Comparison of ENCODE assay signal across 34 cellular contexts in the genomic region with DNA sequence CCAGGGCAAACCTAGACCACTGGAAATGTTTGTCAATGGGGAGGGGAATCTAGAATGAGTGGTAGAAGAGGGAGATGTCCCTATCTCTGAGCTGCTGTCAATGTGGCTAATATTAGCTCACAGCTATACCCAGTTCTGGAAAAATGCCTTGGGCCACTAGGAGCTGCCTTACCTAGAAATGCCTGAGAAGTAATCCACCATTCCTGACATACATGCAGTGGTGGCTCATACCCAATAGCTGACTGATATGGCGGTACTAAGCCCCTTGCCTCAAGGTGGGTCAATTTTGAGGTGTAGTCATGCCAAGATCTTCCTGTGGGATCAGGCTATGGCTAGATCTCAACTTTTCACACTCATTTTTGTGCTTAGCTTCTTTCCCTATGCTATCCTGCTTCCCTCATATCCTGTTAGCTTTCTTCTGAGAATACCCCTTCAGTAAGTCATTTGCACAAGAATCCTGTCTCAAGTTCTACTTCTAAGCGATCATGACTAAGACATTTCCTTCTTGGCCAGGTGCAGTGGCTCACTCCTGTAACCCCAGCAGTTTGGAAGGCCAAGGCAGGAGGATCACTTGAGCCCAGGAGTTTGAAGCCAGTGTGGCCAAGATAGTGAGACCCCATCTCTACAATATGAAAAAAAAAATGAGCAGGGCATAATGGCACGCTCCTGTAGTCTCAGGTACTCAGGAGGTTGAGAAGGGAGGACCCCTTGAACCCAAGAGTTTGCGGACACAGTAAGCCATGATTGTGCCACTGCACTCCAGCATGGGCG.
"Had no signal": no experiment of that assay in that cellular context is flagged by ENCODE, and none has a peak within 500 bp of the region (broad histone marks: within the 10 kb centered on the region; RNA-seq: fewer than 3 reads in every experiment).

No MANE protein-coding gene starts in this region.

- FAIRE-seq: endometrium, endothelial cell of umbilical vein had no signal

- H3K9me3 ChIP-seq: colonic mucosa had no signal

- H3K27ac Mint-ChIP-seq: activated CD4-positive, alpha-beta memory T cell treated with anti-CD3 and anti-CD28 coated beads, Interleukin-2, amount 10 ng/mL, durations not matched to agents 7 days and 5 days; activated CD4-positive, alpha-beta T cell treated with anti-CD3 and anti-CD28 coated beads for 36 hours; activated CD4-positive, alpha-beta T cell treated with anti-CD3 and anti-CD28 coated beads, Interleukin-2, amount 10 ng/mL, durations not matched to agents 24 days and 14 days; activated naive CD8-positive, alpha-beta T cell; activated T-cell treated with anti-CD3 and anti-CD28 coated beads, Interleukin-2, amount 50 U/mL, for 24 hours; activated T-helper 17 cell treated with anti-CD3 and anti-CD28 coated beads, Interleukin-2, amount 50 U/mL, for 72 hours; T-helper 17 cell; T-helper 2 cell treated with Interferon-gamma antibody and Interleukin-4, amounts not matched to agents 5 μg/mL and 100 μg/mL, for 36 hours had no signal

- H3K9me3 Mint-ChIP-seq: T-helper 2 cell treated with Interferon-gamma antibody and Interleukin-4, amounts not matched to agents 5 μg/mL and 100 μg/mL, for 36 hours had no signal

- H3K36me3 ChIP-seq: cardiac muscle cell, colonic mucosa, esophagus squamous epithelium, gastroesophageal sphincter, heart right ventricle, WERI-Rb-1 had no signal

- H3K4me1 ChIP-seq: body of pancreas, colonic mucosa, esophagus squamous epithelium, gastroesophageal sphincter, heart right ventricle had no signal

- H3K4me3 ChIP-seq: body of pancreas, cardiac muscle cell, colonic mucosa, esophagus squamous epithelium, gastroesophageal sphincter, heart right ventricle had no signal

- H3K4me3 Mint-ChIP-seq: activated CD4-positive, alpha-beta memory T cell treated with anti-CD3 and anti-CD28 coated beads, Interleukin-2, amount 10 ng/mL, durations not matched to agents 7 days and 5 days; activated CD4-positive, alpha-beta T cell treated with anti-CD3 and anti-CD28 coated beads for 36 hours; activated CD4-positive, alpha-beta T cell treated with anti-CD3 and anti-CD28 coated beads, Interleukin-2, amount 10 ng/mL, durations not matched to agents 24 days and 14 days; activated naive CD8-positive, alpha-beta T cell; activated T-cell treated with anti-CD3 and anti-CD28 coated beads, Interleukin-2, amount 50 U/mL, for 24 hours; activated T-helper 17 cell treated with anti-CD3 and anti-CD28 coated beads, Interleukin-2, amount 50 U/mL, for 72 hours; T-helper 17 cell; T-helper 2 cell treated with Interferon-gamma antibody and Interleukin-4, amounts not matched to agents 5 μg/mL and 100 μg/mL, for 36 hours had no signal

- H3K4me1 Mint-ChIP-seq: activated CD4-positive, alpha-beta memory T cell treated with anti-CD3 and anti-CD28 coated beads, Interleukin-2, amount 10 ng/mL, durations not matched to agents 7 days and 5 days; activated CD4-positive, alpha-beta T cell treated with anti-CD3 and anti-CD28 coated beads for 36 hours; activated CD4-positive, alpha-beta T cell treated with anti-CD3 and anti-CD28 coated beads, Interleukin-2, amount 10 ng/mL, durations not matched to agents 24 days and 14 days; activated T-helper 17 cell treated with anti-CD3 and anti-CD28 coated beads, Interleukin-2, amount 50 U/mL, for 72 hours; T-helper 17 cell had no signal

- H3K27me3 Mint-ChIP-seq: activated CD4-positive, alpha-beta T cell treated with anti-CD3 and anti-CD28 coated beads for 36 hours; activated naive CD8-positive, alpha-beta T cell; T-helper 17 cell had no signal

- H3K27ac ChIP-seq: body of pancreas, cardiac muscle cell, colonic mucosa, epithelial cell of prostate, esophagus squamous epithelium, gastroesophageal sphincter, heart right ventricle, WERI-Rb-1 had no signal

- H3K27me3 ChIP-seq: body of pancreas, cardiac muscle cell, colonic mucosa, esophagus squamous epithelium, gastroesophageal sphincter, heart right ventricle had no signal

- DNase-seq: activated CD4-positive, alpha-beta memory T cell treated with anti-CD3 and anti-CD28 coated beads, Interleukin-2, amount 10 ng/mL, durations not matched to agents 7 days and 5 days; activated CD4-positive, alpha-beta T cell treated with anti-CD3 and anti-CD28 coated beads for 36 hours; activated CD4-positive, alpha-beta T cell treated with anti-CD3 and anti-CD28 coated beads, Interleukin-2, amount 10 ng/mL, durations not matched to agents 24 days and 14 days; activated CD4-positive, CD25-positive, alpha-beta regulatory T cell; activated CD4-positive, CD25-positive, alpha-beta regulatory T cell treated with anti-CD3 and anti-CD28 coated beads, Interleukin-2, amount 50 U/mL, for 72 hours; activated CD8-positive, alpha-beta memory T cell treated with anti-CD3 and anti-CD28 coated beads, Interleukin-2, amount 50 U/mL, for 48 hours; activated effector memory CD4-positive, alpha-beta T cell treated with Interleukin-2 at 50 U/mL for 16 hours; activated gamma-delta T cell treated with Interleukin-2 at 50 U/mL for 16 hours; activated naive CD4-positive, alpha-beta T cell treated with anti-CD3 and anti-CD28 coated beads, Interleukin-2, amount 50 U/mL, for 16 hours; activated naive CD4-positive, alpha-beta T cell treated with Interleukin-2 at 50 U/mL for 16 hours; activated T-cell treated with anti-CD3 and anti-CD28 coated beads for 4 hours; activated T-cell treated with anti-CD3 and anti-CD28 coated beads, Interleukin-2, amount 50 U/mL, for 24 hours; amygdala; aorta; body of pancreas; central memory CD4-positive, alpha-beta T cell; cerebellar nuclear complex; colonic mucosa; effector CD8-positive, alpha-beta T cell; esophagus squamous epithelium; foreskin melanocyte; heart right ventricle; T-helper 1 cell; T-helper 17 cell; T1000; WERI-Rb-1 had no signal

- ATAC-seq: activated CD4-positive, alpha-beta T cell treated with anti-CD3 and anti-CD28 coated beads for 36 hours; activated T-helper 17 cell treated with anti-CD3 and anti-CD28 coated beads, Interleukin-2, amount 50 U/mL, for 72 hours; body of pancreas; gastroesophageal sphincter; heart right ventricle; T-helper 17 cell had no signal
